Comparison of ENCODE assay signal across 27 cellular contexts in the genomic region with DNA sequence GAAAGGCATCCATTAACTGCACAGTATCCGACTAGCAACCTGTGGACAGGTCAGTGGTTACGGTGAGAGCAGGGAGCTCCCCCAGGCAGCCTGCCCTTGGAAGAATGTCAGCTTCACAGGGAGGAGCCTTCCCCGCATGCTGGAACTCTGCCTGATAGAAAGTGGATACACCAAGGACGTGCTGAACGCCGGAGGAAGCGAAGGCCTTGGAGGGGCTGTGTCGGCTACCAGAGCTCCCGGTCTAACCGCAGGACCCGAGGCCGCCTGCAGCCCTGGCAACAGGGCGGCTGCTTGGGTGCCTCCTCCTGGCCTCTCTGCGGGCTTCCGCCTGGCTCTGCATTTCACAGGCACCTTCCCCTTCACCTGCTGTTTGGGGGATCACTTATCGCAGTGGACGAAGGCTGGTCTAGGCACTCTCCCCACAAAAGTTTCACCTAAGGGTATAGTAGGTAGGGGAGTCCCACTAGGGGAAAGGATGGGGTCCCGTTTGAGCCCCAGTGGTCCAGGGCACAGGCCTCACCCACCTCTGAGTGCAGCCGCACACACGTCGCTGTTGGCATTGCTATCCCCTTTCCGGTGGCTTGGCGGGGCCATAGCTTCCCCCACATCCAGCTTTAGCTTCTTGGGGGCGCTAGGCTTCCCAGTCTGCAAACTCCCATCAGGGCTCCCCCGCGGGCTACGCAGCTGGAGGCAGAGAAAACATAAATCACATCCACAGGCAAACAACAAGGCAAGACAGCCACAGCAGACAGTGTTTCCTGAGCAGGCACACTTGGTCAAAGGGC. TPM values are rescaled to one million over a fixed set of nuclear protein-coding genes. Genes with fewer than 3 reads are reported as not detected.
"Had no signal": no experiment of that assay in that cellular context is flagged by ENCODE, and none has a peak within 500 bp of the region (broad histone marks: within the 10 kb centered on the region; RNA-seq: fewer than 3 reads in every experiment).

No MANE protein-coding gene starts in this region.

- H3K4me3 Mint-ChIP-seq: mesothelial cell of epicardium; natural killer cell; stimulated activated effector memory CD8-positive, alpha-beta T cell treated with anti-CD3 and anti-CD28 coated beads, Interleukin-12 subunit alpha, Interleukin-12 subunit beta, amount 100 ng/mL, for 72 hours; stimulated activated naive CD8-positive, alpha-beta T cell treated with anti-CD3 and anti-CD28 coated beads, Interleukin-15, Interleukin-2, amounts not matched to agents 100 ng/mL and 50 ng/mL, for 24 hours; type B pancreatic cell had no signal

- H3K27ac Mint-ChIP-seq: mesothelial cell of epicardium, natural killer cell, type B pancreatic cell had no signal

- DNase-seq: hippocampal formation; kidney; left colon; left ventricle myocardium inferior; mesendoderm; naive B cell; natural killer cell; nucleus accumbens; pancreas; posterior cingulate gyrus; retina; right cardiac atrium; sigmoid colon; small intestine; spleen; stimulated activated CD4-positive, alpha-beta T cell treated with anti-CD3 and anti-CD28 coated beads, Interleukin-4, amount 100 ng/mL, for 24 hours; stimulated activated naive CD4-positive, alpha-beta T cell; uterus had no signal

- H3K4me1 Mint-ChIP-seq: natural killer cell had no signal

- H3K9me3 ChIP-seq: left ventricle myocardium inferior, pancreas, prostate gland, sigmoid colon, spleen, suprapubic skin, tibial nerve, uterus had no signal

- H3K27me3 Mint-ChIP-seq: naive B cell; stimulated activated naive CD8-positive, alpha-beta T cell treated with anti-CD3 and anti-CD28 coated beads, Interleukin-15, Interleukin-2, amounts not matched to agents 100 ng/mL and 50 ng/mL, for 24 hours; type B pancreatic cell had no signal

- ATAC-seq: left colon; natural killer cell; pancreas; right cardiac atrium; stimulated activated effector memory CD8-positive, alpha-beta T cell treated with anti-CD3 and anti-CD28 coated beads, Interleukin-12 subunit alpha, Interleukin-12 subunit beta, amount 100 ng/mL, for 72 hours had no signal

- H3K9me3 Mint-ChIP-seq: mesothelial cell of epicardium; naive B cell; natural killer cell; stimulated activated effector memory CD8-positive, alpha-beta T cell treated with anti-CD3 and anti-CD28 coated beads, Interleukin-12 subunit alpha, Interleukin-12 subunit beta, amount 100 ng/mL, for 72 hours; stimulated activated naive CD8-positive, alpha-beta T cell treated with anti-CD3 and anti-CD28 coated beads, Interleukin-15, Interleukin-2, amounts not matched to agents 100 ng/mL and 50 ng/mL, for 24 hours; type B pancreatic cell had no signal

RNA-seq across cellular contexts. Expression of a gene that starts 32.7 kb away (rescaled TPM):
- total RNA-seq: kidney, mononuclear cell, natural killer cell, osteoblast, pancreas, tibial nerve had no signal
